ENCODE assay signal across 9 cellular contexts in the genomic region with DNA sequence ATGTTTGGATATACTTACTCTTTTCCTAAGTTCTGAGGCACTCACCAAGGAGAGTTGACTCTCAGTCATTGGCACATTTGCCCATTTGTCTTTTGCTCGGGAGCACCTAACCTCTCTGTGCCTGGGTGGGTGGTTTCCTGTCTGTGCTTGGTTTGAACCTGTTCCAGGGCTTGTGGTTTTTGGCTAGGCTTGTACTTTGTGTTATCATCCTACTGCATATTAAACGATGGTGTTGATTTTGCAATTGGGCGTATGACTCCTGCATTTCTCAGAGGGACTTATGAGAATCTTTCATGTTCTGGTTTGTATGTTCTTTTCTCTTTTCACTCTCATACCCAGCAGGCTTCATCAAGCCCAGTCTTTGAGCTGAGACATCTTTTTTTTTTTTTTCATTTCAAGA.
DNase-seq lines count a peak whose midpoint lies in the region; ATAC-seq and TF ChIP-seq lines count a peak whose summit lies in the region.
"Had no signal": no experiment of that assay in that cellular context is flagged by ENCODE, and none has a peak within 500 bp of the region (broad histone marks: within the 10 kb centered on the region; RNA-seq: fewer than 3 reads in every experiment).

No MANE protein-coding gene starts in this region.

- H3K27ac ChIP-seq in GM23248 (no peak overlapping the region), OCI-LY7 (ENCODE audit: low read depth, low read length, poor library complexity, severe bottlenecking) (no peak overlapping the region)
- H3K27ac ChIP-seq: neutrophil had no signal

- WGBS in GM23248 (ENCODE audit: low coverage in 1 of 2, low lambda C conversion rate in 2 of 2, missing lambda C conversion rate in 2 of 2), 2 experiments, result 0% methylated on average over 3 of the region's 3 CpGs

- H3K27ac Mint-ChIP-seq in chondrocyte (ENCODE audit: unreplicated experiment), result peak overlapping the region; percentile 73

- H3K27me3 Mint-ChIP-seq in chondrocyte (ENCODE audit: low read depth), result peaks cover 40% of the 10 kb centered on the region

- no peak overlapping the region for H3K4me3 ChIP-seq in GM23248
- H3K4me3 ChIP-seq in OCI-LY7 (ENCODE audit: low read depth, low read length, poor library complexity, severe bottlenecking), result no peak overlapping the region

- POLR2A ChIA-PET in OCI-LY7 (lab: Charles Lee), result interaction anchor here (1.0 kb wide), 1 partner anchor 197 kb away, joined by 3 read pairs; no protein-coding TSS in a partner anchor

- CTCF ChIA-PET in OCI-LY7 (lab: Charles Lee; ENCODE audit: unreplicated experiment), result no interaction called here

- no peaks in the 10 kb centered on the region for H3K36me3 Mint-ChIP-seq in chondrocyte (ENCODE audit: low read depth)

- no peak for TF ChIP-seq CTCF in chondrocyte (IDR thresholded peaks at IDR 0.05)
- TF ChIP-seq CTCF in OCI-LY7 (conservative IDR thresholded peaks at IDR 0.05; ENCODE audit: low read length), result no peak

- peak; percentile 85 for DNase-seq in GM23248
- DNase-seq in RPMI7951 (ENCODE audit: low read depth), result peak; percentile 94
- DNase-seq in chondrocyte (ENCODE audit: low spot score), result no peak
- peak; percentile 54 for DNase-seq in stimulated activated CD4-positive, alpha-beta T cell treated with anti-CD3 and anti-CD28 coated beads, Interleukin-1b, Interleukin-23, amount 100 ng/mL, for 48 hours
- DNase-seq in OCI-LY7 (ENCODE audit: low spot score), result no peak
- no peak for DNase-seq in NCI-H82 treated with DMSO at 0.1 percent for 48 hours (lab: John Stamatoyannopoulos, UW; ENCODE audit: unreplicated experiment)
- no peak for DNase-seq in NCI-H1105 treated with DMSO at 0.1 percent for 48 hours (lab: John Stamatoyannopoulos, UW)

- peaks cover 18% of the 10 kb centered on the region; the same call in 1 of the 2 replicates for H3F3A ChIP-seq in GM23248 (ENCODE audit: insufficient read depth)

- H3K9me3 ChIP-seq in GM23248 (ENCODE audit: low read depth), result no peaks in the 10 kb centered on the region
- no peaks in the 10 kb centered on the region for H3K9me3 ChIP-seq in OCI-LY7 (ENCODE audit: low read length)
- H3K9me3 ChIP-seq: neutrophil had no signal

- no peak overlapping the region for H3K9ac ChIP-seq in GM23248

- peaks cover 20% of the 10 kb centered on the region for H3K4me1 ChIP-seq in GM23248 (ENCODE audit: insufficient read depth)
- no peaks in the 10 kb centered on the region for H3K4me1 ChIP-seq in OCI-LY7 (ENCODE audit: insufficient read depth, low read length, poor library complexity, severe bottlenecking)

- H2AFZ ChIP-seq in GM23248, result no peak overlapping the region
- no peak overlapping the region for H2AFZ ChIP-seq in OCI-LY7 (ENCODE audit: low read length)

- intact Hi-C loops in OCI-LY7 (cut with micrococcal nuclease; ENCODE audit: unreplicated experiment), result no loop called here

- H3K79me2 ChIP-seq in GM23248 (ENCODE audit: insufficient read depth) (no peaks in the 10 kb centered on the region), OCI-LY7 (ENCODE audit: insufficient read depth, low read depth, low read length) (no peaks in the 10 kb centered on the region)

- H3K4me1 Mint-ChIP-seq in chondrocyte (ENCODE audit: low read depth), result peaks cover 16% of the 10 kb centered on the region

- H3K4me3 Mint-ChIP-seq in chondrocyte (ENCODE audit: unreplicated experiment), result no peak overlapping the region

- peak overlapping the region; percentile 58 for H3K4me2 ChIP-seq in GM23248 (ENCODE audit: unreplicated experiment)
- no peak overlapping the region for H3K4me2 ChIP-seq in OCI-LY7 (ENCODE audit: low read length)

- H4K20me1 ChIP-seq in GM23248 (ENCODE audit: insufficient read depth) (no peaks in the 10 kb centered on the region), OCI-LY7 (ENCODE audit: insufficient read depth, low read length) (no peaks in the 10 kb centered on the region)

- in situ Hi-C loops in GM23248 (cut with MboI), result no loop called here

- no TSS peak for BruUV-seq in OCI-LY7 (replicated peaks; lab: Mats Ljungman, UMichigan)

- peaks cover 28% of the 10 kb centered on the region for H3K27me3 ChIP-seq in GM23248 (replicated peaks; ENCODE audit: insufficient read depth)

- no peak for ATAC-seq in GM21447 (IDR thresholded peaks at IDR 0.05; ENCODE audit: unreplicated experiment)

- no peaks in the 10 kb centered on the region for H3K36me3 ChIP-seq in GM23248 (ENCODE audit: low read depth)
- H3K36me3 ChIP-seq in OCI-LY7 (ENCODE audit: insufficient read depth, low read length), result no peaks in the 10 kb centered on the region
- H3K36me3 ChIP-seq: neutrophil had no signal

- H3K9me2 ChIP-seq in GM23248 (ENCODE audit: insufficient read depth), result no peaks in the 10 kb centered on the region
- H3K9me2 ChIP-seq in OCI-LY7 (ENCODE audit: insufficient read depth, low read length), result no peaks in the 10 kb centered on the region

- H3K9me3 Mint-ChIP-seq in chondrocyte (ENCODE audit: low read depth), result no peaks in the 10 kb centered on the region

Comparison
In these comparisons a context has a peak if more than half of its experiments do, and no peak if none do; other contexts are left out.
1. DNase-seq: peak in GM23248 (single experiment), RPMI7951 (single experiment) and stimulated activated CD4-positive, alpha-beta T cell treated with anti-CD3 and anti-CD28 coated beads, Interleukin-1b, Interleukin-23, amount 100 ng/mL, for 48 hours (single experiment); none in chondrocyte (single experiment), OCI-LY7 (single experiment), NCI-H82 treated with DMSO at 0.1 percent for 48 hours (single experiment) and NCI-H1105 treated with DMSO at 0.1 percent for 48 hours (single experiment).